In the genomic region with DNA sequence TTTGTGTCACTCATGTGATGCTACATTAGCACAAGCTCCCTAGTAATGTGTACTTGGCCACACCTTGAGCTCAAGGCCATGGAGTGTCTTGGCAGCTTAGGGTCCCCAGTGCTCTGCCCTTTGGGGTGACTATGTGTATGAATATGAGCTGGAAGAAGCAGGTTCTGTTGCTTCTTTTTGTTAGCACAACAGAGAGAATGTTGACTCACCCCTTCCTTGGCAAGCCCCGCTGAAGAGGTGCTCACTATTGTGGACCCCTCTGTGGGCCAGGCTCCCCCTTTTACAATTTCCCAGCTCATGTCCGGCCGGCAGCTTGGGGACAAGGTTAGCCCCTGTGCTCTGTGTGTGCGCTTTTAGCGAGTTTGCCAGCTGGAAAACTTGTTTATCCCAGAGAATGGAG, we compare ENCODE assay signal across 22 cellular contexts. TPM values are rescaled to one million over a fixed set of nuclear protein-coding genes. Genes with fewer than 3 reads are reported as not detected.
DNase-seq lines count a peak whose midpoint lies in the region; ATAC-seq, FAIRE-seq and TF ChIP-seq lines count a peak whose summit lies in the region.
"Had no signal": no experiment of that assay in that cellular context is flagged by ENCODE, and none has a peak within 500 bp of the region (broad histone marks: within the 10 kb centered on the region; RNA-seq: fewer than 3 reads in every experiment).

No MANE protein-coding gene starts in this region.

- no peaks in the 10 kb centered on the region for H3K27me3 ChIP-seq in CD8-positive, alpha-beta T cell (ENCODE audit: insufficient read depth, low read length)
- no peaks in the 10 kb centered on the region for H3K27me3 ChIP-seq in WERI-Rb-1 (ENCODE audit: insufficient read depth, low read depth, severe bottlenecking)
- no peaks in the 10 kb centered on the region for H3K27me3 ChIP-seq in H7 (ENCODE audit: control insufficient read depth, insufficient read depth, low read length)
- H3K27me3 ChIP-seq: cardiac muscle cell, ovary, SJCRH30 had no signal

- CTCF ChIA-PET in A549 (lab: Yijun Ruan, JAX) = interaction anchor here (0.6 to 13.7 kb wide), 12 partner anchors 9 to 560 kb away, joined by 3 to 166 read pairs (median 6); no protein-coding TSS in a partner anchor
- CTCF ChIA-PET in CD8-positive, alpha-beta T cell (lab: Charles Lee) = interaction anchor here (0.8 to 20.8 kb wide), 7 partner anchors 11 to 349 kb away, joined by 3 to 847 read pairs (median 4); a partner anchor contains a TSS

- DNase-seq in A549 (ENCODE audit: low read depth in 1 of 2, low spot score in 1 of 2) = no peak
- DNase-seq in CD8-positive, alpha-beta T cell = no peak
- no peak for DNase-seq in activated naive CD8-positive, alpha-beta T cell treated with anti-CD3 and anti-CD28 coated beads, Interleukin-2, amount 50 U/mL, for 24 hours
- no peak for DNase-seq in naive thymus-derived CD8-positive, alpha-beta T cell
- DNase-seq in DMS114 treated with DMSO at 0.1 percent for 48 hours (lab: John Stamatoyannopoulos, UW; ENCODE audit: unreplicated experiment) = no peak
- DNase-seq in HFFc6 = no peak
- no peak for DNase-seq in WERI-Rb-1
- no peak for DNase-seq in H7
- DNase-seq: CD8-positive, alpha-beta memory T cell; DMS79; NCI-H187; NCI-H2227 treated with DMSO at 0.1 percent for 48 hours; PC-3; SJCRH30; trophoblast cell had no signal

- H3K4me1 ChIP-seq in A549 = peaks cover 66% of the 10 kb centered on the region
- peaks cover 72% of the 10 kb centered on the region for H3K4me1 ChIP-seq in CD8-positive, alpha-beta T cell (ENCODE audit: insufficient read depth, low read length)
- H3K4me1 ChIP-seq: SJCRH30 had no signal

- H3K9me3 Mint-ChIP-seq in CD8-positive, alpha-beta T cell = no peaks in the 10 kb centered on the region
- no peaks in the 10 kb centered on the region for H3K9me3 Mint-ChIP-seq in activated naive CD8-positive, alpha-beta T cell treated with anti-CD3 and anti-CD28 coated beads, Interleukin-2, amount 50 U/mL, for 24 hours
- peaks cover 0 to 2% (median 0%) of the 10 kb centered on the region in 9 donors for H3K9me3 Mint-ChIP-seq in naive thymus-derived CD8-positive, alpha-beta T cell
- H3K9me3 Mint-ChIP-seq in HFFc6 = no peaks in the 10 kb centered on the region
- H3K9me3 Mint-ChIP-seq: CD8-positive, alpha-beta memory T cell; T-helper 1 cell treated with Interleukin-12 subunit alpha and Interleukin-12 subunit beta and Interleukin-4 antibody, amounts not matched to agents 30 μg/mL and 1 μg/mL, for 36 hours had no signal

- no peak for TF ChIP-seq RAD21 in A549 (conservative IDR thresholded peaks at IDR 0.05 in 1 of 2, IDR thresholded peaks at IDR 0.05 in 1 of 2)

- no peaks in the 10 kb centered on the region for H3K27me3 Mint-ChIP-seq in CD8-positive, alpha-beta T cell (ENCODE audit: low read depth)
- no peaks in the 10 kb centered on the region for H3K27me3 Mint-ChIP-seq in activated naive CD8-positive, alpha-beta T cell treated with anti-CD3 and anti-CD28 coated beads, Interleukin-2, amount 50 U/mL, for 24 hours
- H3K27me3 Mint-ChIP-seq in naive thymus-derived CD8-positive, alpha-beta T cell = no peaks in the 10 kb centered on the region
- H3K27me3 Mint-ChIP-seq in HFFc6 (ENCODE audit: insufficient read depth) = no peaks in the 10 kb centered on the region
- H3K27me3 Mint-ChIP-seq: CD8-positive, alpha-beta memory T cell had no signal

- H3K36me3 ChIP-seq in CD8-positive, alpha-beta T cell (ENCODE audit: insufficient read depth, low read length) = peaks cover 7% of the 10 kb centered on the region
- H3K36me3 ChIP-seq in WERI-Rb-1 = no peaks in the 10 kb centered on the region
- no peaks in the 10 kb centered on the region for H3K36me3 ChIP-seq in H7 (replicated peaks; ENCODE audit: control insufficient read depth, insufficient read depth, low read length)
- H3K36me3 ChIP-seq: cardiac muscle cell, ovary had no signal

- 75% methylated on average over 5 of the region's 5 CpGs for WGBS in A549 (ENCODE audit: missing lambda C conversion rate)

- TF ChIP-seq CTCF in A549 (IDR thresholded peaks at IDR 0.05) (no peak), HFFc6 (IDR thresholded peaks at IDR 0.05) (no peak), WERI-Rb-1 (IDR thresholded peaks at IDR 0.05; ENCODE audit: low read depth, low read length) (no peak)
- TF ChIP-seq CTCF in CD8-positive, alpha-beta T cell (IDR thresholded peaks at IDR 0.05) = no peak

- no peak for TF ChIP-seq EP300 in A549 (IDR thresholded peaks at IDR 0.05)

- peak overlapping the region; percentile 48 for H3K4me2 ChIP-seq in A549
- H3K4me2 ChIP-seq: KMS-11 had no signal

- H3K4me3 ChIP-seq in A549 (no peak overlapping the region), WERI-Rb-1 (ENCODE audit: low read depth, low read length) (no peak overlapping the region), H7 (ENCODE audit: insufficient read depth, low read depth, low read length) (no peak overlapping the region)
- H3K4me3 ChIP-seq in CD8-positive, alpha-beta T cell (ENCODE audit: low read depth, low read length) = no peak overlapping the region
- H3K4me3 ChIP-seq: cardiac muscle cell, ovary, SJCRH30 had no signal

- POLR2A ChIA-PET in A549 (lab: Yijun Ruan, JAX) = no interaction called here
- POLR2A ChIA-PET in CD8-positive, alpha-beta T cell (lab: Charles Lee) = interaction anchor here (0.8 to 1.6 kb wide), 5 partner anchors 16 to 63 kb away, joined by 3 to 7 read pairs (median 4); no protein-coding TSS in a partner anchor
- POLR2A ChIA-PET in naive thymus-derived CD8-positive, alpha-beta T cell (lab: Charles Lee) = interaction anchor here (0.6 to 14.1 kb wide), 10 partner anchors 16 to 227 kb away, joined by 3 to 292 read pairs (median 6); no protein-coding TSS in a partner anchor

- H3K27ac ChIP-seq in A549 (peak overlapping the region; percentile 55 to 82), WERI-Rb-1 (no peak overlapping the region)
- no peak overlapping the region for H3K27ac ChIP-seq in CD8-positive, alpha-beta T cell (ENCODE audit: low read depth, low read length)
- H3K27ac ChIP-seq: cardiac muscle cell, KMS-11, ovary, SJCRH30 had no signal

- peak overlapping the region; percentile 8 for H3K4me3 Mint-ChIP-seq in CD8-positive, alpha-beta T cell
- no peak overlapping the region for H3K4me3 Mint-ChIP-seq in activated naive CD8-positive, alpha-beta T cell treated with anti-CD3 and anti-CD28 coated beads, Interleukin-2, amount 50 U/mL, for 24 hours
- peak overlapping the region in 8 of 10 donors; percentile 18 to 76 (median 44) for H3K4me3 Mint-ChIP-seq in naive thymus-derived CD8-positive, alpha-beta T cell
- no peak overlapping the region for H3K4me3 Mint-ChIP-seq in HFFc6
- H3K4me3 Mint-ChIP-seq: CD8-positive, alpha-beta memory T cell; T-helper 1 cell treated with Interleukin-12 subunit alpha and Interleukin-12 subunit beta and Interleukin-4 antibody, amounts not matched to agents 30 μg/mL and 1 μg/mL, for 36 hours had no signal

- intact Hi-C loops in CD8-positive, alpha-beta T cell (cut with DNase I, micrococcal nuclease) = loop anchor here (5.0 kb wide), 1 partner anchor 45 kb away; no protein-coding TSS in a partner anchor

- no peak for FAIRE-seq in A549 (lab: Jason Lieb, UNC)
- FAIRE-seq: GM12891, H54, HTR-8/SVneo had no signal

- no peaks in the 10 kb centered on the region for H3K9me3 ChIP-seq in A549
- no peaks in the 10 kb centered on the region for H3K9me3 ChIP-seq in CD8-positive, alpha-beta T cell (ENCODE audit: low read length)
- H3K9me3 ChIP-seq in WERI-Rb-1 (ENCODE audit: severe bottlenecking) = peaks cover 2% of the 10 kb centered on the region
- H3K9me3 ChIP-seq: ovary, SJCRH30 had no signal

- no peak; a peak in 1 of 6 replicates for ATAC-seq in A549
- ATAC-seq in CD8-positive, alpha-beta T cell = no peak
- ATAC-seq in activated naive CD8-positive, alpha-beta T cell treated with anti-CD3 and anti-CD28 coated beads, Interleukin-2, amount 50 U/mL, for 24 hours = peak; percentile 43
- ATAC-seq in naive thymus-derived CD8-positive, alpha-beta T cell = no peak
- ATAC-seq: PC-3 had no signal

- H3K27ac Mint-ChIP-seq in CD8-positive, alpha-beta T cell = peak overlapping the region; percentile 87
- peak overlapping the region; percentile 47 for H3K27ac Mint-ChIP-seq in activated naive CD8-positive, alpha-beta T cell treated with anti-CD3 and anti-CD28 coated beads, Interleukin-2, amount 50 U/mL, for 24 hours
- H3K27ac Mint-ChIP-seq in naive thymus-derived CD8-positive, alpha-beta T cell = peak overlapping the region; percentile 31 to 95 (median 92)
- no peak overlapping the region for H3K27ac Mint-ChIP-seq in HFFc6
- H3K27ac Mint-ChIP-seq: T-helper 1 cell treated with Interleukin-12 subunit alpha and Interleukin-12 subunit beta and Interleukin-4 antibody, amounts not matched to agents 30 μg/mL and 1 μg/mL, for 36 hours had no signal

- H3K4me1 Mint-ChIP-seq in CD8-positive, alpha-beta T cell (ENCODE audit: low read depth) = peaks cover 76% of the 10 kb centered on the region
- peaks cover 73% of the 10 kb centered on the region for H3K4me1 Mint-ChIP-seq in activated naive CD8-positive, alpha-beta T cell treated with anti-CD3 and anti-CD28 coated beads, Interleukin-2, amount 50 U/mL, for 24 hours
- peaks cover 42 to 90% (median 84%) of the 10 kb centered on the region in 4 donors for H3K4me1 Mint-ChIP-seq in naive thymus-derived CD8-positive, alpha-beta T cell
- H3K4me1 Mint-ChIP-seq in HFFc6 (ENCODE audit: low read depth) = no peaks in the 10 kb centered on the region

- no peak for TF ChIP-seq POLR2A in A549 (IDR thresholded peaks at IDR 0.05; ENCODE audit: low read length)

- peaks cover 35% of the 10 kb centered on the region for H3K36me3 Mint-ChIP-seq in CD8-positive, alpha-beta T cell
- H3K36me3 Mint-ChIP-seq in activated naive CD8-positive, alpha-beta T cell treated with anti-CD3 and anti-CD28 coated beads, Interleukin-2, amount 50 U/mL, for 24 hours (ENCODE audit: low read depth) = peaks cover 38% of the 10 kb centered on the region
- H3K36me3 Mint-ChIP-seq in naive thymus-derived CD8-positive, alpha-beta T cell = peaks cover 5 to 41% (median 11%) of the 10 kb centered on the region in 3 donors
- H3K36me3 Mint-ChIP-seq in HFFc6 (ENCODE audit: low read depth) = peaks cover 9% of the 10 kb centered on the region

TF ChIP-seq in A549, 52 proteins besides CTCF, POLR2A, EP300 and RAD21 (continues in another document):
- no peak for TF ChIP-seq HEYL (CRISPR knock-in tag; IDR thresholded peaks at IDR 0.05)

RNA-seq across cellular contexts. Expression of a gene that starts 48.1 kb away (rescaled TPM):
- polyA plus RNA-seq in A549 (2011; rRNA removed) = 68.8 and 79.0 TPM in 2 replicates
- polyA plus RNA-seq in A549 (2012; cell fraction: cytosol; rRNA removed) = 74.5 and 83.0 TPM in 2 replicates
- polyA plus RNA-seq in A549 (2012; cell fraction: nucleus; rRNA removed) = 371 and 389 TPM in 2 replicates
- 98.1 to 99.6 TPM (median 99.1 TPM) in 3 replicates for polyA plus RNA-seq in A549 (2017; fragmentation: RNase III; extraction: RNeasy Plus Mini Kit Qiagen cat#74134 plus additional on column Dnase treatment)
- 118 and 170 TPM in 2 replicates for polyA minus RNA-seq in A549 (2011; rRNA and poly(A)+ RNA removed)
- 100 to 1,000 TPM; 209 to 244 TPM for total RNA-seq in CD8-positive, alpha-beta T cell
- 100 to 1,000 TPM; 300 to 315 TPM for total RNA-seq in naive thymus-derived CD8-positive, alpha-beta T cell
- polyA plus RNA-seq in naive thymus-derived CD8-positive, alpha-beta T cell = 10 to 100 TPM; 29.3 to 44.5 (median 31.6) TPM
- 10 to 100 TPM in 3 of 6 experiments, 1 to 10 TPM in 3; 8.1 to 12.2 (median 10.3) TPM for total RNA-seq in HFFc6 (2021; fragmentation: NEBNext Ultra II Directional; extraction: Animal tissue kit (Norgen Biotek cat#: 25700))
- total RNA-seq in H7 (2014; rRNA removed; shearing (Covaris generic)) = 10.3 and 15.9 TPM in 2 replicates

Comparison
In these comparisons a context has a peak if more than half of its experiments do, and no peak if none do; other contexts are left out.
1. H3K27ac ChIP-seq: peak in A549 (2 of 2); none in CD8-positive, alpha-beta T cell (single experiment) and WERI-Rb-1 (single experiment).
2. H3K4me3 Mint-ChIP-seq: peak in CD8-positive, alpha-beta T cell (single experiment) and naive thymus-derived CD8-positive, alpha-beta T cell (8 of 10); none in activated naive CD8-positive, alpha-beta T cell treated with anti-CD3 and anti-CD28 coated beads, Interleukin-2, amount 50 U/mL, for 24 hours (single experiment) and HFFc6 (single experiment).
3. RNA of a gene that starts 48.1 kb away (total RNA-seq): 300 to 315 TPM in naive thymus-derived CD8-positive, alpha-beta T cell and 209 to 244 TPM in CD8-positive, alpha-beta T cell; 8.1 to 12.2 TPM in HFFc6 and 10.3 to 15.9 TPM in H7; every median in the first group is over 10 times any median in the second.